ENCODE assay signal across 10 cellular contexts in genomic region chrX:137427813-137428212, GRCh38.
DNase-seq lines count a peak whose midpoint lies in the region; ATAC-seq and TF ChIP-seq lines count a peak whose summit lies in the region.
"Had no signal": no experiment of that assay in that cellular context is flagged by ENCODE, and none has a peak within 500 bp of the region (broad histone marks: within the 10 kb centered on the region; RNA-seq: fewer than 3 reads in every experiment).

No MANE protein-coding gene starts in this region.

- no peaks in the 10 kb centered on the region for H3K79me2 ChIP-seq in mammary epithelial cell (ENCODE audit: insufficient read depth, low read length)

- TF ChIP-seq CTCF in mammary epithelial cell (conservative IDR thresholded peaks at IDR 0.05 in 1 of 2, IDR thresholded peaks at IDR 0.05 in 1 of 2; ENCODE audit: extremely low read depth in 1 of 2, insufficient read depth in 1 of 2, low read depth in 1 of 2, low read length in 2 of 2) (no peak), lower lobe of right lung (IDR thresholded peaks at IDR 0.05) (no peak), tibial artery (IDR thresholded peaks at IDR 0.05) (no peak), BE2C (IDR thresholded peaks at IDR 0.05; ENCODE audit: low read depth, low read length) (no peak)

- H3K4me3 Mint-ChIP-seq in activated naive CD4-positive, alpha-beta T cell treated with anti-CD3 and anti-CD28 coated beads for 36 hours: peak overlapping the region; percentile 66

- no peak overlapping the region for H3K9ac ChIP-seq in mammary epithelial cell (ENCODE audit: insufficient read depth, low read length)

- in situ Hi-C loops in mammary epithelial cell (cut with MboI; ENCODE audit: low sequenced_read_pairs in 2 of 2): no loop called here

- H3K27me3 ChIP-seq in mammary epithelial cell (ENCODE audit: insufficient read depth, low read length): peaks cover 14% of the 10 kb centered on the region
- H3K27me3 ChIP-seq in lower lobe of right lung (ENCODE audit: low read depth): peaks cover 63% of the 10 kb centered on the region
- peaks cover 0 to 48% of the 10 kb centered on the region in 2 donors for H3K27me3 ChIP-seq in tibial artery
- H3K27me3 ChIP-seq in BE2C: peaks cover 32% of the 10 kb centered on the region
- no peaks in the 10 kb centered on the region for H3K27me3 ChIP-seq in SJCRH30

- no peaks in the 10 kb centered on the region for H3K9me3 Mint-ChIP-seq in activated naive CD4-positive, alpha-beta T cell treated with anti-CD3 and anti-CD28 coated beads for 36 hours

- CTCF ChIA-PET in activated naive CD4-positive, alpha-beta T cell treated with anti-CD3 and anti-CD28 coated beads for 36 hours (lab: Charles Lee): no interaction called here
- CTCF ChIA-PET in mammary epithelial cell (lab: Charles Lee; ENCODE audit: low non-redundant PET): no interaction called here

- no peaks in the 10 kb centered on the region for H3K36me3 Mint-ChIP-seq in activated naive CD4-positive, alpha-beta T cell treated with anti-CD3 and anti-CD28 coated beads for 36 hours (ENCODE audit: low read depth)

- WGBS in mammary epithelial cell (ENCODE audit: low coverage, missing lambda C conversion rate): 35% methylated on average over 18 of the region's 19 CpGs

- no peak overlapping the region for H2AFZ ChIP-seq in mammary epithelial cell (ENCODE audit: low read depth, low read length)

- H3K4me3 ChIP-seq in mammary epithelial cell (replicated peaks in 1 of 3; ENCODE audit: insufficient read depth in 1 of 3, low read depth in 2 of 3, low read length in 3 of 3): peak overlapping the region; percentile 11 to 33 (median 22)
- peak overlapping the region; percentile 56 for H3K4me3 ChIP-seq in lower lobe of right lung
- peak overlapping the region; percentile 42 to 58 for H3K4me3 ChIP-seq in tibial artery
- no peak overlapping the region for H3K4me3 ChIP-seq in BE2C (ENCODE audit: low read depth, low read length)
- no peak overlapping the region for H3K4me3 ChIP-seq in SJCRH30

- H3K4me1 Mint-ChIP-seq in activated naive CD4-positive, alpha-beta T cell treated with anti-CD3 and anti-CD28 coated beads for 36 hours (ENCODE audit: low read depth): peaks cover 10% of the 10 kb centered on the region

- dilution Hi-C loops in mammary epithelial cell (cut with HindIII; ENCODE audit: low sequenced_read_pairs): no loop called here

- no peaks in the 10 kb centered on the region for H3K36me3 ChIP-seq in mammary epithelial cell (ENCODE audit: insufficient read depth, low read length)
- H3K36me3 ChIP-seq in lower lobe of right lung: no peaks in the 10 kb centered on the region
- no peaks in the 10 kb centered on the region for H3K36me3 ChIP-seq in tibial artery
- no peaks in the 10 kb centered on the region for H3K36me3 ChIP-seq in BE2C
- H3K36me3 ChIP-seq in SJCRH30: no peaks in the 10 kb centered on the region

- H3K4me2 ChIP-seq in mammary epithelial cell (ENCODE audit: insufficient read depth, low read depth, low read length): peak overlapping the region; percentile 70

- no peak overlapping the region for H3K27ac ChIP-seq in mammary epithelial cell (ENCODE audit: insufficient read depth, low read depth, low read length)
- H3K27ac ChIP-seq in lower lobe of right lung: no peak overlapping the region
- no peak overlapping the region for H3K27ac ChIP-seq in tibial artery
- no peak overlapping the region for H3K27ac ChIP-seq in SJCRH30

- H4K20me1 ChIP-seq in mammary epithelial cell (ENCODE audit: insufficient read depth, low read length): no peaks in the 10 kb centered on the region

- H3K27ac Mint-ChIP-seq in activated naive CD4-positive, alpha-beta T cell treated with anti-CD3 and anti-CD28 coated beads for 36 hours: no peak overlapping the region

- ATAC-seq in lower lobe of right lung: peak in 1 of 2 donors; percentile 61

- H3K9me3 ChIP-seq in mammary epithelial cell (replicated peaks; ENCODE audit: insufficient read depth, low read length) (peaks cover 15% of the 10 kb centered on the region), lower lobe of right lung (no peaks in the 10 kb centered on the region), tibial artery (no peaks in the 10 kb centered on the region), BE2C (no peaks in the 10 kb centered on the region), SJCRH30 (replicated peaks) (no peaks in the 10 kb centered on the region)

- intact Hi-C loops in activated naive CD4-positive, alpha-beta T cell treated with anti-CD3 and anti-CD28 coated beads for 36 hours (cut with micrococcal nuclease): loop anchor here (2.0 to 5.0 kb wide), 3 partner anchors 119 to 376 kb away; no protein-coding TSS in a partner anchor
- intact Hi-C loops in mammary epithelial cell (cut with micrococcal nuclease) (no loop called here), lower lobe of right lung (cut with DNase I) (no loop called here), tibial artery (cut with DNase I; ENCODE audit: low total_unique reads) (no loop called here)

- DNase-seq in activated naive CD4-positive, alpha-beta T cell treated with anti-CD3 and anti-CD28 coated beads for 36 hours: no peak
- no peak for DNase-seq in activated naive CD4-positive, alpha-beta T cell treated with anti-CD3 and anti-CD28 coated beads, Interleukin-2, amount 50 U/mL, for 16 hours
- DNase-seq in mammary epithelial cell (no peak), lower lobe of right lung (no peak), tibial artery (no peak), BE2C (no peak), NCI-H2227 (lab: John Stamatoyannopoulos, UW; ENCODE audit: unreplicated experiment) (no peak), SJCRH30 (no peak)
- DNase-seq: DND-41, NCI-H510A treated with DMSO at 0.1 percent for 48 hours had no signal

- H3K27me3 Mint-ChIP-seq in activated naive CD4-positive, alpha-beta T cell treated with anti-CD3 and anti-CD28 coated beads for 36 hours (ENCODE audit: low read depth): peaks cover 41% of the 10 kb centered on the region

- H3K4me1 ChIP-seq in mammary epithelial cell (ENCODE audit: insufficient read depth, low read length) (no peaks in the 10 kb centered on the region), lower lobe of right lung (peaks cover 14% of the 10 kb centered on the region), tibial artery (peaks cover 0 to 28% (median 15%) of the 10 kb centered on the region in 4 donors), BE2C (no peaks in the 10 kb centered on the region), SJCRH30 (no peaks in the 10 kb centered on the region)

- BruUV-seq in mammary epithelial cell (replicated peaks; lab: Mats Ljungman, UMichigan): no TSS peak

Comparison
In these comparisons a context has a peak if more than half of its experiments do, and no peak if none do; other contexts are left out.
1. H3K4me3 ChIP-seq: peak in mammary epithelial cell (3 of 3), lower lobe of right lung (single experiment) and tibial artery (2 of 2); none in BE2C (single experiment) and SJCRH30 (single experiment).